18 cellular contexts compared by ENCODE assay signal in genomic region chr3:114444216-114444615, GRCh38.
DNase-seq lines count a peak whose midpoint lies in the region; ATAC-seq and TF ChIP-seq lines count a peak whose summit lies in the region.
"Had no signal": no experiment of that assay in that cellular context is flagged by ENCODE, and none has a peak within 500 bp of the region (broad histone marks: within the 10 kb centered on the region; RNA-seq: fewer than 3 reads in every experiment).

No MANE protein-coding gene starts in this region.

- H3K36me3 ChIP-seq in mammary epithelial cell (ENCODE audit: insufficient read depth, low read length) (no peaks in the 10 kb centered on the region), breast epithelium (no peaks in the 10 kb centered on the region)
- H3K36me3 ChIP-seq: BLaER1 had no signal

- no peak for ATAC-seq in T-helper 17 cell
- ATAC-seq: HCT116 had no signal

- H3K9me3 ChIP-seq in mammary epithelial cell (replicated peaks; ENCODE audit: insufficient read depth, low read length) (no peaks in the 10 kb centered on the region), breast epithelium (no peaks in the 10 kb centered on the region), T-helper 17 cell (ENCODE audit: control insufficient read depth, low read length, poor library complexity, severe bottlenecking) (no peaks in the 10 kb centered on the region)
- H3K9me3 ChIP-seq: BLaER1, Caco-2 had no signal

- no peak overlapping the region for H3K27ac ChIP-seq in mammary epithelial cell (ENCODE audit: insufficient read depth, low read depth, low read length)
- peak overlapping the region in 1 of 2 donors; percentile 23 for H3K27ac ChIP-seq in breast epithelium
- H3K27ac ChIP-seq: 22Rv1, BLaER1, GM23248, HL-60 had no signal

- CTCF ChIA-PET in mammary epithelial cell (lab: Charles Lee; ENCODE audit: low non-redundant PET): no interaction called here
- CTCF ChIA-PET in activated CD4-positive, alpha-beta T cell treated with anti-CD3 and anti-CD28 coated beads, Interleukin-2, amount 10 ng/mL, durations not matched to agents 7 days and 5 days (lab: Charles Lee): no interaction called here

- H3K4me1 ChIP-seq in mammary epithelial cell (ENCODE audit: insufficient read depth, low read length) (peaks cover 34% of the 10 kb centered on the region), breast epithelium (peaks cover 0 to 18% of the 10 kb centered on the region in 2 donors)
- H3K4me1 ChIP-seq: Caco-2 had no signal

- H3K4me3 ChIP-seq in mammary epithelial cell (replicated peaks in 1 of 3; ENCODE audit: insufficient read depth in 1 of 3, low read depth in 2 of 3, low read length in 3 of 3) (no peak overlapping the region), breast epithelium (no peak overlapping the region), fibroblast of the aortic adventitia (ENCODE audit: low read depth, low read length) (no peak overlapping the region)
- H3K4me3 ChIP-seq: BLaER1, GM23248 had no signal

- H3K79me2 ChIP-seq in mammary epithelial cell (ENCODE audit: insufficient read depth, low read length): peaks cover 23% of the 10 kb centered on the region

- no peak overlapping the region for H3K4me3 Mint-ChIP-seq in T-helper 17 cell
- no peak overlapping the region for H3K4me3 Mint-ChIP-seq in activated CD4-positive, alpha-beta T cell treated with anti-CD3 and anti-CD28 coated beads, Interleukin-2, amount 10 ng/mL, durations not matched to agents 7 days and 5 days
- H3K4me3 Mint-ChIP-seq: CD8-positive, alpha-beta memory T cell had no signal

- in situ Hi-C loops in mammary epithelial cell (cut with MboI; ENCODE audit: low sequenced_read_pairs in 2 of 2): no loop called here

- TF ChIP-seq CTCF in mammary epithelial cell (conservative IDR thresholded peaks at IDR 0.05 in 1 of 2, IDR thresholded peaks at IDR 0.05 in 1 of 2; ENCODE audit: extremely low read depth in 1 of 2, insufficient read depth in 1 of 2, low read depth in 1 of 2, low read length in 2 of 2) (no peak), breast epithelium (IDR thresholded peaks at IDR 0.05) (no peak), fibroblast of the aortic adventitia (IDR thresholded peaks at IDR 0.05; ENCODE audit: insufficient read depth, low read length) (no peak)

- no peaks in the 10 kb centered on the region for H4K20me1 ChIP-seq in mammary epithelial cell (ENCODE audit: insufficient read depth, low read length)

- H2AFZ ChIP-seq in mammary epithelial cell (ENCODE audit: low read depth, low read length): no peak overlapping the region
- H2AFZ ChIP-seq: GM23248 had no signal

- intact Hi-C loops in mammary epithelial cell (cut with micrococcal nuclease) (loop anchor here (10.0 kb wide), 1 partner anchor 289 kb away; no protein-coding TSS in a partner anchor), breast epithelium (cut with DNase I; ENCODE audit: low total_unique reads) (loop anchor here (2.0 kb wide), 1 partner anchor 59 kb away; no protein-coding TSS in a partner anchor)

- H3K9ac ChIP-seq in mammary epithelial cell (ENCODE audit: insufficient read depth, low read length): no peak overlapping the region
- H3K9ac ChIP-seq: BLaER1, GM23248 had no signal

- no peaks in the 10 kb centered on the region for H3K9me3 Mint-ChIP-seq in activated CD4-positive, alpha-beta T cell treated with anti-CD3 and anti-CD28 coated beads, Interleukin-2, amount 10 ng/mL, durations not matched to agents 7 days and 5 days
- H3K9me3 Mint-ChIP-seq: CD8-positive, alpha-beta memory T cell had no signal

- DNase-seq in mammary epithelial cell: no peak
- no peak for DNase-seq in breast epithelium (ENCODE audit: low spot score in 2 of 2)
- DNase-seq in T-helper 17 cell: no peak
- DNase-seq in fibroblast of the aortic adventitia (ENCODE audit: low read depth): peak; percentile 33
- no peak for DNase-seq in HUDEP-2 (lab: John Stamatoyannopoulos, UW; ENCODE audit: unreplicated experiment in 76 of 76)
- DNase-seq in EL: no peak
- DNase-seq in NOMO-1 treated with DMSO at 0.1 percent for 48 hours (lab: John Stamatoyannopoulos, UW; ENCODE audit: unreplicated experiment): no peak
- no peak for DNase-seq in activated CD4-positive, alpha-beta T cell treated with anti-CD3 and anti-CD28 coated beads, Interleukin-2, amount 10 ng/mL, durations not matched to agents 7 days and 5 days
- DNase-seq: AML-193; Caco-2; CD8-positive, alpha-beta memory T cell; DND-41; GF-D8; GM23248 had no signal

- 6% methylated on average over 3 of the region's 3 CpGs for WGBS in mammary epithelial cell (ENCODE audit: low coverage, missing lambda C conversion rate)

- POLR2A ChIA-PET in activated CD4-positive, alpha-beta T cell treated with anti-CD3 and anti-CD28 coated beads, Interleukin-2, amount 10 ng/mL, durations not matched to agents 7 days and 5 days (lab: Charles Lee): no interaction called here

- peak overlapping the region; percentile 8 for H3K27ac Mint-ChIP-seq in T-helper 17 cell
- no peak overlapping the region for H3K27ac Mint-ChIP-seq in activated CD4-positive, alpha-beta T cell treated with anti-CD3 and anti-CD28 coated beads, Interleukin-2, amount 10 ng/mL, durations not matched to agents 7 days and 5 days
- H3K27ac Mint-ChIP-seq: CD8-positive, alpha-beta memory T cell had no signal

- no peaks in the 10 kb centered on the region for H3K36me3 Mint-ChIP-seq in T-helper 17 cell (ENCODE audit: low read depth)
- H3K36me3 Mint-ChIP-seq in activated CD4-positive, alpha-beta T cell treated with anti-CD3 and anti-CD28 coated beads, Interleukin-2, amount 10 ng/mL, durations not matched to agents 7 days and 5 days (ENCODE audit: low read depth): no peaks in the 10 kb centered on the region
- H3K36me3 Mint-ChIP-seq: CD8-positive, alpha-beta memory T cell had no signal

- no peaks in the 10 kb centered on the region for H3K27me3 Mint-ChIP-seq in T-helper 17 cell
- H3K27me3 Mint-ChIP-seq in activated CD4-positive, alpha-beta T cell treated with anti-CD3 and anti-CD28 coated beads, Interleukin-2, amount 10 ng/mL, durations not matched to agents 7 days and 5 days: no peaks in the 10 kb centered on the region
- H3K27me3 Mint-ChIP-seq: CD8-positive, alpha-beta memory T cell had no signal

- H3K4me2 ChIP-seq in mammary epithelial cell (ENCODE audit: insufficient read depth, low read depth, low read length): peak overlapping the region; percentile 10
- H3K4me2 ChIP-seq: BLaER1 had no signal

- peaks cover 8% of the 10 kb centered on the region for H3K4me1 Mint-ChIP-seq in T-helper 17 cell
- no peaks in the 10 kb centered on the region for H3K4me1 Mint-ChIP-seq in activated CD4-positive, alpha-beta T cell treated with anti-CD3 and anti-CD28 coated beads, Interleukin-2, amount 10 ng/mL, durations not matched to agents 7 days and 5 days

- no peaks in the 10 kb centered on the region for H3K27me3 ChIP-seq in mammary epithelial cell (ENCODE audit: insufficient read depth, low read length)
- no peaks in the 10 kb centered on the region for H3K27me3 ChIP-seq in breast epithelium
- H3K27me3 ChIP-seq: BLaER1 had no signal

- no peak for TF ChIP-seq POLR2A in breast epithelium (IDR thresholded peaks at IDR 0.05)

- BruUV-seq in mammary epithelial cell (replicated peaks; lab: Mats Ljungman, UMichigan): no TSS peak

- dilution Hi-C loops in mammary epithelial cell (cut with HindIII; ENCODE audit: low sequenced_read_pairs): no loop called here
